1 cellular context compared by ENCODE assay signal in genomic region chr22:48373626-48374173, GRCh38.
TF ChIP-seq lines count a peak whose summit lies in the region.

No MANE protein-coding gene starts in this region.

TF ChIP-seq in GM23338, 12 proteins besides CTCF, POLR2A, EP300 and RAD21 (continued from another document):
- TF ChIP-seq, protein P1, sequence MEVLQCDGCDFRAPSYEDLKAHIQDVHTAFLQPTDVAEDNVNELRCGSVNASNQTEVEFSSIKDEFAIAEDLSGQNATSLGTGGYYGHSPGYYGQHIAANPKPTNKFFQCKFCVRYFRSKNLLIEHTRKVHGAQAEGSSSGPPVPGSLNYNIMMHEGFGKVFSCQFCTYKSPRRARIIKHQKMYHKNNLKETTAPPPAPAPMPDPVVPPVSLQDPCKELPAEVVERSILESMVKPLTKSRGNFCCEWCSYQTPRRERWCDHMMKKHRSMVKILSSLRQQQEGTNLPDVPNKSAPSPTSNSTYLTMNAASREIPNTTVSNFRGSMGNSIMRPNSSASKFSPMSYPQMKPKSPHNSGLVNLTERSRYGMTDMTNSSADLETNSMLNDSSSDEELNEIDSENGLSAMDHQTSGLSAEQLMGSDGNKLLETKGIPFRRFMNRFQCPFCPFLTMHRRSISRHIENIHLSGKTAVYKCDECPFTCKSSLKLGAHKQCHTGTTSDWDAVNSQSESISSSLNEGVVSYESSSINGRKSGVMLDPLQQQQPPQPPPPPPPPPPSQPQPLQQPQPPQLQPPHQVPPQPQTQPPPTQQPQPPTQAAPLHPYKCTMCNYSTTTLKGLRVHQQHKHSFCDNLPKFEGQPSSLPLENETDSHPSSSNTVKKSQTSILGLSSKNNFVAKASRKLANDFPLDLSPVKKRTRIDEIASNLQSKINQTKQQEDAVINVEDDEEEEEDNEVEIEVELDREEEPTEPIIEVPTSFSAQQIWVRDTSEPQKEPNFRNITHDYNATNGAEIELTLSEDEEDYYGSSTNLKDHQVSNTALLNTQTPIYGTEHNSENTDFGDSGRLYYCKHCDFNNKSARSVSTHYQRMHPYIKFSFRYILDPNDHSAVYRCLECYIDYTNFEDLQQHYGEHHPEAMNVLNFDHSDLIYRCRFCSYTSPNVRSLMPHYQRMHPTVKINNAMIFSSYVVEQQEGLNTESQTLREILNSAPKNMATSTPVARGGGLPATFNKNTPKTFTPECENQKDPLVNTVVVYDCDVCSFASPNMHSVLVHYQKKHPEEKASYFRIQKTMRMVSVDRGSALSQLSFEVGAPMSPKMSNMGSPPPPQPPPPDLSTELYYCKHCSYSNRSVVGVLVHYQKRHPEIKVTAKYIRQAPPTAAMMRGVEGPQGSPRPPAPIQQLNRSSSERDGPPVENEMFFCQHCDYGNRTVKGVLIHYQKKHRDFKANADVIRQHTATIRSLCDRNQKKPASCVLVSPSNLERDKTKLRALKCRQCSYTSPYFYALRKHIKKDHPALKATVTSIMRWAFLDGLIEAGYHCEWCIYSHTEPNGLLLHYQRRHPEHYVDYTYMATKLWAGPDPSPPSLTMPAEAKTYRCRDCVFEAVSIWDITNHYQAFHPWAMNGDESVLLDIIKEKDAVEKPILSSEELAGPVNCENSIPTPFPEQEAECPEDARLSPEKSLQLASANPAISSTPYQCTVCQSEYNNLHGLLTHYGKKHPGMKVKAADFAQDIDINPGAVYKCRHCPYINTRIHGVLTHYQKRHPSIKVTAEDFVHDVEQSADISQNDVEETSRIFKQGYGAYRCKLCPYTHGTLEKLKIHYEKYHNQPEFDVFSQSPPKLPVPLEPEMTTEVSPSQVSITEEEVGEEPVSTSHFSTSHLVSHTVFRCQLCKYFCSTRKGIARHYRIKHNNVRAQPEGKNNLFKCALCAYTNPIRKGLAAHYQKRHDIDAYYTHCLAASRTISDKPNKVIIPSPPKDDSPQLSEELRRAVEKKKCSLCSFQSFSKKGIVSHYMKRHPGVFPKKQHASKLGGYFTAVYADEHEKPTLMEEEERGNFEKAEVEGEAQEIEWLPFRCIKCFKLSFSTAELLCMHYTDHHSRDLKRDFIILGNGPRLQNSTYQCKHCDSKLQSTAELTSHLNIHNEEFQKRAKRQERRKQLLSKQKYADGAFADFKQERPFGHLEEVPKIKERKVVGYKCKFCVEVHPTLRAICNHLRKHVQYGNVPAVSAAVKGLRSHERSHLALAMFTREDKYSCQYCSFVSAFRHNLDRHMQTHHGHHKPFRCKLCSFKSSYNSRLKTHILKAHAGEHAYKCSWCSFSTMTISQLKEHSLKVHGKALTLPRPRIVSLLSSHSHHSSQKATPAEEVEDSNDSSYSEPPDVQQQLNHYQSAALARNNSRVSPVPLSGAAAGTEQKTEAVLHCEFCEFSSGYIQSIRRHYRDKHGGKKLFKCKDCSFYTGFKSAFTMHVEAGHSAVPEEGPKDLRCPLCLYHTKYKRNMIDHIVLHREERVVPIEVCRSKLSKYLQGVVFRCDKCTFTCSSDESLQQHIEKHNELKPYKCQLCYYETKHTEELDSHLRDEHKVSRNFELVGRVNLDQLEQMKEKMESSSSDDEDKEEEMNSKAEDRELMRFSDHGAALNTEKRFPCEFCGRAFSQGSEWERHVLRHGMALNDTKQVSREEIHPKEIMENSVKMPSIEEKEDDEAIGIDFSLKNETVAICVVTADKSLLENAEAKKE (CRISPR knock-in tag; IDR thresholded peaks at IDR 0.05) = no peak
- no peak for TF ChIP-seq STAT1 (IDR thresholded peaks at IDR 0.05; ENCODE audit: unreplicated experiment)
- no peak for TF ChIP-seq EZH2phosphoT487 (IDR thresholded peaks at IDR 0.05; ENCODE audit: unreplicated experiment)
- TF ChIP-seq JUNB (IDR thresholded peaks at IDR 0.05; ENCODE audit: unreplicated experiment) = no peak
TF ChIP-seq in GM23338: peak in this region for 0.
